1 cellular context compared by ENCODE assay signal in the genomic region with DNA sequence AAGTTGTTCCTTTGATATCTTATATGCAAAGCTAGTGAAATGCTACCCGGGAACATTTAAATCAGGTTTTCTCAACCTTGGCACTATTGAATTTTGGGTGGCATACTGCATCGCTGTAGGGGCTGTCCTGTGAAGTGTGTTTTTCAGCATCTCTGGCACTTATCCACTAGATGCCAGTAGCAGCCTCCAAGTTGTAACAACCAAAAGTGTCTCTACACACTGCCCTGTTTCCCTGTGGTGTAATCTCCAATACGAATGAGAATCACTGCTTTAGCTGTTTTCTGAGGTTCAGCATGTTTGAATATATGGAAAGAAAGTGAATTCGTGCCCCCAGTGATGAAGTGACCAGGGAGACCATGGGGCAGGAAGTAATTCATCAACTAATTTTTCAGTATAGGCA.
TF ChIP-seq lines count a peak whose summit lies in the region.

No MANE protein-coding gene starts in this region.

TF ChIP-seq in H1, 55 proteins besides CTCF, POLR2A, EP300 and RAD21:
- TF ChIP-seq RXRA (IDR thresholded peaks at IDR 0.05; ENCODE audit: insufficient read depth, low read depth, low read length) (no peak), CREB1 (IDR thresholded peaks at IDR 0.05) (no peak), HDAC2 (IDR thresholded peaks at IDR 0.05; ENCODE audit: borderline replicate concordance in 1 of 2, low read depth in 2 of 2, low read length in 2 of 2) (no peak), GTF2F1 (IDR thresholded peaks at IDR 0.05; ENCODE audit: borderline replicate concordance, low read depth, low read length) (no peak), SP4 (IDR thresholded peaks at IDR 0.05; ENCODE audit: low read length) (no peak), CHD2 (IDR thresholded peaks at IDR 0.05; ENCODE audit: low read length) (no peak), TBP (IDR thresholded peaks at IDR 0.05; ENCODE audit: low read depth, low read length) (no peak)
TF ChIP-seq in H1: peak in this region for 0.
